Comparison of ENCODE assay signal across 18 cellular contexts in the genomic region with DNA sequence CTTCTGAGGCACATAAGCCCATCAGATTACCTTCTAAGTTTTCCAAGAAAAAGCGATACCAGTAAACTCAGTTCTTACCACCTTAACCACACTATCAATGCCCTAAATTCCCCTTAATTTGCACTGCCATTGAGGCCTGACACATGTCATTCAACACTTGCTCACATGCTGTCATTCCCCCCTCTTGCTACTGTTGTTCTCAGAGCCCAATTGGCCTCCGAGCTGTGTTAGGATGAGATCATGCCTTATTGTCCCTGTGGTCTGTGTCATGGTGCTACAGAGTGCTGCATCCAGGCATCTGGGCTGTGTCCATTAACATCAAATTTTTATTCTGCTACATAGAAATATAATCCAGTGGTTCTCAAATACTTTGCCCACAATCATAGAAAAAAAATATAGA.
DNase-seq lines count a peak whose midpoint lies in the region; ATAC-seq, FAIRE-seq and TF ChIP-seq lines count a peak whose summit lies in the region.
"Had no signal": no experiment of that assay in that cellular context is flagged by ENCODE, and none has a peak within 500 bp of the region (broad histone marks: within the 10 kb centered on the region; RNA-seq: fewer than 3 reads in every experiment).

No MANE protein-coding gene starts in this region.

- no TSS peak for BruUV-seq in GM12878 (replicated peaks; lab: Mats Ljungman, UMichigan)

- no peak overlapping the region for H4K8ac ChIP-seq in trophoblast cell (ENCODE audit: low read depth, low read length)

- H2BK12ac ChIP-seq in trophoblast cell (ENCODE audit: low read length) = no peak overlapping the region

- no peak overlapping the region for H3K9ac ChIP-seq in GM12878 (ENCODE audit: control insufficient read depth, insufficient read depth, low read length)
- peak overlapping the region; percentile 4 for H3K9ac ChIP-seq in trophoblast cell (ENCODE audit: low read length)

- H3K4me1 ChIP-seq in GM12878 (ENCODE audit: control insufficient read depth, insufficient read depth, low read length) = peaks cover 6% of the 10 kb centered on the region
- no peaks in the 10 kb centered on the region for H3K4me1 ChIP-seq in trophoblast cell (ENCODE audit: control insufficient read depth in 1 of 2, insufficient read depth in 2 of 2, low read length in 2 of 2)
- H3K4me1 ChIP-seq: HAP-1 had no signal

- H3K23ac ChIP-seq in trophoblast cell (ENCODE audit: low read length) = no peak overlapping the region

- H3K4ac ChIP-seq in trophoblast cell (ENCODE audit: low read depth, low read length) = no peak overlapping the region

- CTCF ChIA-PET in GM12878 (lab: Yijun Ruan, JAX) = interaction anchor here (1.2 to 2.9 kb wide), 5 partner anchors 42 to 169 kb away, joined by 3 to 11 read pairs (median 3); no protein-coding TSS in a partner anchor

- H3K4me3 ChIP-seq in GM12878 (no peak overlapping the region), trophoblast cell (ENCODE audit: low read depth, low read length) (no peak overlapping the region)
- H3K4me3 ChIP-seq: HAP-1 had no signal

- H3K9me3 ChIP-seq in GM12878 (replicated peaks; ENCODE audit: control insufficient read depth, insufficient read depth, low read length) (no peaks in the 10 kb centered on the region), trophoblast cell (ENCODE audit: insufficient read depth, low read depth, low read length) (no peaks in the 10 kb centered on the region)
- H3K9me3 ChIP-seq: HAP-1 had no signal

- no peak for DNase-seq in GM12878 (ENCODE audit: low read depth, low spot score)
- DNase-seq in trophoblast cell = no peak
- no peak for DNase-seq in cardiac septum (ENCODE audit: low spot score)
- no peak for DNase-seq in activated naive CD4-positive, alpha-beta T cell (lab: John Stamatoyannopoulos, UW)
- no peak for DNase-seq in ACHN
- DNase-seq in NCI-H1105 treated with DMSO at 0.1 percent for 48 hours (lab: John Stamatoyannopoulos, UW) = no peak
- DNase-seq: CD8-positive, alpha-beta T cell; COR-L47; DMS153; DMS79 treated with DMSO at 0.1 percent for 48 hours; EL had no signal

- SMC1A ChIA-PET in GM12878 (lab: Charles Lee; ENCODE audit: uncharacterized antibody, unreplicated experiment) = interaction anchor here (1.2 to 3.4 kb wide), 3 partner anchors 36 to 41 kb away, joined by 4 to 16 read pairs (median 5); no protein-coding TSS in a partner anchor

- in situ Hi-C loops in GM12878 (cut with MboI) = no loop called here
- in situ Hi-C loops in ACHN (cut with HindIII; ENCODE audit: low pct_ligation_motif_present, low pct_unique_long_range_greater_than_20kb, low sequenced_read_pairs) = no loop called here

- POLR2A ChIA-PET in GM12878 (lab: Charles Lee) = no interaction called here

- no peak overlapping the region for H4K91ac ChIP-seq in trophoblast cell (ENCODE audit: low read depth, low read length)

- no peak overlapping the region for H3K4me2 ChIP-seq in GM12878 (ENCODE audit: control insufficient read depth, insufficient read depth)
- H3K4me2 ChIP-seq in trophoblast cell (ENCODE audit: low read length) = no peak overlapping the region

- H3K36me3 ChIP-seq in GM12878 (ENCODE audit: control insufficient read depth in 2 of 2, insufficient read depth in 2 of 2, low read length in 1 of 2) (no peaks in the 10 kb centered on the region), trophoblast cell (ENCODE audit: control insufficient read depth in 1 of 2, insufficient read depth in 2 of 2, low read length in 2 of 2) (no peaks in the 10 kb centered on the region)
- H3K36me3 ChIP-seq: HAP-1 had no signal

- intact Hi-C loops in GM12878 (cut with micrococcal nuclease; ENCODE audit: unreplicated experiment) (loop anchor here (5.0 kb wide), 1 partner anchor 166 kb away; no protein-coding TSS in a partner anchor), cardiac septum (cut with DNase I) (no loop called here)

- TF ChIP-seq CTCF in GM12878 (IDR thresholded peaks at IDR 0.05 in 2 of 3, conservative IDR thresholded peaks at IDR 0.05 in 1 of 3; ENCODE audit: control insufficient read depth in 2 of 3, extremely low read depth in 1 of 3, insufficient read depth in 1 of 3, low read depth in 3 of 3, low read length in 3 of 3) = no peak

- TF ChIP-seq RAD21 in GM12878 (IDR thresholded peaks at IDR 0.05; ENCODE audit: insufficient read depth, low read depth, low read length) = no peak

- RAD21 ChIA-PET in GM12878 (lab: Charles Lee; ENCODE audit: unreplicated experiment) = interaction anchor here (1.5 to 1.6 kb wide), 2 partner anchors 41 to 169 kb away, joined by 6 to 7 read pairs; no protein-coding TSS in a partner anchor

- no peaks in the 10 kb centered on the region; a peak in 1 of 4 replicates for H3K27me3 ChIP-seq in GM12878 (replicated peaks in 1 of 2; ENCODE audit: control insufficient read depth in 2 of 2, insufficient read depth in 2 of 2, low read length in 1 of 2)
- H3K27me3 ChIP-seq in trophoblast cell (ENCODE audit: insufficient read depth, low read length) = no peaks in the 10 kb centered on the region

- peak; percentile 30 for ATAC-seq in GM18867 (IDR thresholded peaks at IDR 0.05; ENCODE audit: unreplicated experiment)
- ATAC-seq in GM12878 = peak; percentile 64
- ATAC-seq: CD8-positive, alpha-beta T cell; HepG2 had no signal

- no peak overlapping the region for H3K14ac ChIP-seq in trophoblast cell (ENCODE audit: low read length)

- no peaks in the 10 kb centered on the region for H3K79me1 ChIP-seq in trophoblast cell (ENCODE audit: low read length)

- no peak overlapping the region for H3K27ac ChIP-seq in GM12878 (ENCODE audit: control insufficient read depth, insufficient read depth)
- H3K27ac ChIP-seq in trophoblast cell (ENCODE audit: low read depth, low read length) = no peak overlapping the region

- H3K79me2 ChIP-seq in GM12878 (ENCODE audit: control insufficient read depth, insufficient read depth, low read length) (no peaks in the 10 kb centered on the region), trophoblast cell (ENCODE audit: control insufficient read depth, insufficient read depth, low read length, poor library complexity) (no peaks in the 10 kb centered on the region)

- peak; percentile 64 for FAIRE-seq in GM12878 (lab: Jason Lieb, UNC)
- FAIRE-seq: A204.1, D721Med, G401.6, HepG2, HTR-8/SVneo had no signal

- no peak overlapping the region for H4K12ac ChIP-seq in trophoblast cell (ENCODE audit: low read depth, low read length)

- no peak for TF ChIP-seq POLR2A in GM12878 (IDR thresholded peaks at IDR 0.05; ENCODE audit: low read depth, low read length)

- no peak overlapping the region for H2BK5ac ChIP-seq in trophoblast cell (ENCODE audit: low read depth, low read length, poor library complexity)

- H2AK5ac ChIP-seq in trophoblast cell (ENCODE audit: low read length) = no peak overlapping the region

- no peak for TF ChIP-seq EP300 in GM12878 (IDR thresholded peaks at IDR 0.05; ENCODE audit: borderline replicate concordance in 1 of 2, control insufficient read depth in 1 of 2, low read depth in 2 of 2, low read length in 2 of 2)

- H2AFZ ChIP-seq in GM12878 (ENCODE audit: control insufficient read depth, low read depth, low read length) (no peak overlapping the region), trophoblast cell (ENCODE audit: insufficient read depth, low read length, poor library complexity) (no peak overlapping the region)

- H4K20me1 ChIP-seq in GM12878 (ENCODE audit: control insufficient read depth, insufficient read depth) = no peaks in the 10 kb centered on the region

- WGBS in GM12878 (ENCODE audit: insufficient coverage, insufficient replicate concordance, low lambda C conversion rate, missing lambda C conversion rate) = 33% methylated on average over 2 of the region's 2 CpGs
- WGBS in trophoblast cell (ENCODE audit: extremely low coverage, insufficient coverage, insufficient read length) = no CpG with 5 or more reads among the region's 2 CpGs

- no peak overlapping the region for H2BK120ac ChIP-seq in trophoblast cell (ENCODE audit: insufficient read depth, low read length, poor library complexity)

- no peak overlapping the region for H3K18ac ChIP-seq in trophoblast cell (ENCODE audit: low read length)

TF ChIP-seq in GM12878, 131 proteins besides CTCF, POLR2A, EP300 and RAD21:
- TF ChIP-seq ZBED1 (IDR thresholded peaks at IDR 0.05; ENCODE audit: borderline replicate concordance) (no peak), SREBF2 (IDR thresholded peaks at IDR 0.05; ENCODE audit: low read length) (no peak)
- TF ChIP-seq, protein P1, sequence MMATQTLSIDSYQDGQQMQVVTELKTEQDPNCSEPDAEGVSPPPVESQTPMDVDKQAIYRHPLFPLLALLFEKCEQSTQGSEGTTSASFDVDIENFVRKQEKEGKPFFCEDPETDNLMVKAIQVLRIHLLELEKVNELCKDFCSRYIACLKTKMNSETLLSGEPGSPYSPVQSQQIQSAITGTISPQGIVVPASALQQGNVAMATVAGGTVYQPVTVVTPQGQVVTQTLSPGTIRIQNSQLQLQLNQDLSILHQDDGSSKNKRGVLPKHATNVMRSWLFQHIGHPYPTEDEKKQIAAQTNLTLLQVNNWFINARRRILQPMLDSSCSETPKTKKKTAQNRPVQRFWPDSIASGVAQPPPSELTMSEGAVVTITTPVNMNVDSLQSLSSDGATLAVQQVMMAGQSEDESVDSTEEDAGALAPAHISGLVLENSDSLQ (IDR thresholded peaks at IDR 0.05) = 0 out of 2 replicates have a peak, but pooled peaks have one; percentile 18
